19 cellular contexts compared by ENCODE assay signal in the genomic region with DNA sequence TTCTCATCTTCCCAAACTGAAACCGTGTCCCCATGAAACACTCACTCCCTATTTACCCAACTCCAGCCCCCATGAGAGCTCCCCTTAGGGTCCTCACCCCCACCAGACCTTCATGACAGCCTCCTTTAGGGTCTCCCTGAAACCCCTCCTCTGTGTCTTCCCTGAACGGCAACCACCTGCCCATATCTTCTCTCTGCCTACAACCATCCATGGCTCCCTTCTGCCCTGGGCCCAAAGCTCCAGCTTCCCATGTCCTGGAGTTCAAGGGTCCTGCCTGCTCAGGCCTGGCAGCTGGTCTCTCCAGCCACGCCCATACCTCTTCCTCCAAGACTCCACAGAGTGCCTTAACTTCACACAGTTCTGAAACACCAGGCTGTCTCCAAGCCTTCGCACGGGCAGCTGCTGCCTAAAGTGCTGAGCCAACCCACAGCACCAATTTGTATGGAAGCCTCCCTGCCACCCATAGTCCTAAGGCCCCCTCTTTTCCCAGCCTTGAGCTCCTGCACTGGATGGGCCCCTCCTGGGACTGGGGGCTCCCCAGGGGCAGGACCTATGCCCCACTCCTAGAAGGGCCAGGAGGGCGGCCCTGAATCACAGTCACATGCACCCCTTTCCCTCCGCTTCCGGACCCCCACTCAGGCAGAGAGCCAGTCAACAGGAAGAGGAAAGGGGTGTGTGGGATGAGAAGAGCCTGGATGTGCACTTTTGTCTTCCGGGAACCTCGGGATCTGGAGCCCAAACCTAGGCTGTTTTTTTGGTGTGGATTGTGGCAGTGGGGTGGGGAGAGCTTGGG. TPM values are rescaled to one million over a fixed set of nuclear protein-coding genes. Genes with fewer than 3 reads are reported as not detected.
DNase-seq lines count a peak whose midpoint lies in the region; ATAC-seq, FAIRE-seq and TF ChIP-seq lines count a peak whose summit lies in the region.
"Had no signal": no experiment of that assay in that cellular context is flagged by ENCODE, and none has a peak within 500 bp of the region (broad histone marks: within the 10 kb centered on the region; RNA-seq: fewer than 3 reads in every experiment).

No MANE protein-coding gene starts in this region.

- H3K27ac Mint-ChIP-seq in activated T-cell treated with anti-CD3 and anti-CD28 coated beads, Interleukin-2, amount 50 U/mL, for 72 hours: peak overlapping the region; percentile 53
- H3K27ac Mint-ChIP-seq in activated T-cell treated with anti-CD3 and anti-CD28 coated beads, Interleukin-2, amount 50 U/mL, for 24 hours: no peak overlapping the region
- H3K27ac Mint-ChIP-seq in activated CD4-positive, alpha-beta memory T cell treated with anti-CD3 and anti-CD28 coated beads for 36 hours: peak overlapping the region; percentile 42
- peak overlapping the region; percentile 10 to 84 for H3K27ac Mint-ChIP-seq in stimulated activated naive CD8-positive, alpha-beta T cell treated with anti-CD3 and anti-CD28 coated beads, Interleukin-15, amount 100 ng/mL, for 72 hours

- in situ Hi-C loops in HepG2 (cut with HindIII; ENCODE audit: extremely low pct_ligation_motif_present, low pct_unique_long_range_greater_than_20kb): no loop called here

- H3K27ac ChIP-seq in HepG2 (ENCODE audit: extremely low read length, insufficient read depth, low read length): no peak overlapping the region
- H3K27ac ChIP-seq: ovary had no signal

- H3K4me3 ChIP-seq in HepG2 (replicated peaks in 1 of 3; ENCODE audit: insufficient read depth in 1 of 3, low read depth in 2 of 3, low read length in 3 of 3): no peak overlapping the region
- H3K4me3 ChIP-seq: lung, ovary had no signal

- DNase-seq in activated T-cell treated with anti-CD3 and anti-CD28 coated beads, Interleukin-2, amount 50 U/mL, for 72 hours: no peak
- no peak for DNase-seq in activated T-cell treated with anti-CD3 and anti-CD28 coated beads, Interleukin-2, amount 50 U/mL, for 24 hours
- DNase-seq in activated CD4-positive, alpha-beta memory T cell treated with anti-CD3 and anti-CD28 coated beads for 36 hours: no peak
- DNase-seq in HepG2 (ENCODE audit: low spot score): no peak
- no peak for DNase-seq in stimulated activated naive CD8-positive, alpha-beta T cell treated with anti-CD3 and anti-CD28 coated beads, Interleukin-15, amount 100 ng/mL, for 72 hours
- DNase-seq in stimulated activated CD4-positive, alpha-beta T cell treated with anti-CD3 and anti-CD28 coated beads, Interleukin-12 subunit alpha, Interleukin-12 subunit beta, amount 100 ng/mL, for 4 hours: no peak
- DNase-seq: anterior cingulate cortex; DMS53; IMR-90; NCI-H1436 treated with DMSO at 0.1 percent for 48 hours; NCI-H510A treated with DMSO at 0.1 percent for 48 hours; ovary; stimulated activated CD4-positive, alpha-beta T cell treated with anti-CD3 and anti-CD28 coated beads, Interleukin-15, amount 100 ng/mL, for 24 hours had no signal

- H3K9ac ChIP-seq in HepG2 (ENCODE audit: insufficient read depth, low read depth, low read length): no peak overlapping the region

- no peaks in the 10 kb centered on the region for H3K9me3 ChIP-seq in HepG2 (ENCODE audit: low read length)
- H3K9me3 ChIP-seq: ovary had no signal

- TF ChIP-seq EP300 in HepG2 (IDR thresholded peaks at IDR 0.05; ENCODE audit: low read depth in 2 of 2, low read length in 2 of 2): no peak
- TF ChIP-seq EP300 in HepG2 (CRISPR knock-in tag; IDR thresholded peaks at IDR 0.05; ENCODE audit: borderline replicate concordance): no peak

- TF ChIP-seq CTCF in HepG2 (CRISPR knock-in tag; IDR thresholded peaks at IDR 0.05): no peak

- POLR2A ChIA-PET in activated CD4-positive, alpha-beta memory T cell treated with anti-CD3 and anti-CD28 coated beads for 36 hours (lab: Charles Lee): no interaction called here
- POLR2A ChIA-PET in HepG2 (lab: Yijun Ruan, JAX): no interaction called here

- CTCF ChIA-PET in activated CD4-positive, alpha-beta memory T cell treated with anti-CD3 and anti-CD28 coated beads for 36 hours (lab: Charles Lee): interaction anchor here (2.4 kb wide), 1 partner anchor 26 kb away, joined by 18 read pairs; a partner anchor contains a TSS
- CTCF ChIA-PET in HepG2 (lab: Yijun Ruan, JAX; ENCODE audit: low intra/inter-chr PET ratio, low total read pairs): no interaction called here

- no peak overlapping the region for H2AFZ ChIP-seq in HepG2 (ENCODE audit: low read length)

- intact Hi-C loops in activated CD4-positive, alpha-beta memory T cell treated with anti-CD3 and anti-CD28 coated beads for 36 hours (cut with micrococcal nuclease): loop anchor here (5.0 kb wide), 1 partner anchor 45 kb away; no protein-coding TSS in a partner anchor
- intact Hi-C loops in HepG2 (cut with micrococcal nuclease; ENCODE audit: unreplicated experiment): no loop called here

- peak overlapping the region; percentile 53 to 74 for H3K4me3 Mint-ChIP-seq in activated T-cell treated with anti-CD3 and anti-CD28 coated beads, Interleukin-2, amount 50 U/mL, for 72 hours
- H3K4me3 Mint-ChIP-seq in activated T-cell treated with anti-CD3 and anti-CD28 coated beads, Interleukin-2, amount 50 U/mL, for 24 hours: no peak overlapping the region
- H3K4me3 Mint-ChIP-seq in activated CD4-positive, alpha-beta memory T cell treated with anti-CD3 and anti-CD28 coated beads for 36 hours: peak overlapping the region; percentile 10
- peak overlapping the region; percentile 1 to 57 for H3K4me3 Mint-ChIP-seq in stimulated activated naive CD8-positive, alpha-beta T cell treated with anti-CD3 and anti-CD28 coated beads, Interleukin-15, amount 100 ng/mL, for 72 hours

- no peak for TF ChIP-seq POLR2A in HepG2 (IDR thresholded peaks at IDR 0.05; ENCODE audit: insufficient read depth in 1 of 2, low read depth in 2 of 2, low read length in 2 of 2)

- TF ChIP-seq RAD21 in HepG2 (CRISPR knock-in tag; IDR thresholded peaks at IDR 0.05): no peak

- no peaks in the 10 kb centered on the region for H3K79me2 ChIP-seq in HepG2 (ENCODE audit: insufficient read depth, low read length)

- H3K9me3 Mint-ChIP-seq in activated T-cell treated with anti-CD3 and anti-CD28 coated beads, Interleukin-2, amount 50 U/mL, for 72 hours: no peaks in the 10 kb centered on the region
- no peaks in the 10 kb centered on the region for H3K9me3 Mint-ChIP-seq in activated T-cell treated with anti-CD3 and anti-CD28 coated beads, Interleukin-2, amount 50 U/mL, for 24 hours
- no peaks in the 10 kb centered on the region for H3K9me3 Mint-ChIP-seq in activated CD4-positive, alpha-beta memory T cell treated with anti-CD3 and anti-CD28 coated beads for 36 hours
- no peaks in the 10 kb centered on the region for H3K9me3 Mint-ChIP-seq in stimulated activated naive CD8-positive, alpha-beta T cell treated with anti-CD3 and anti-CD28 coated beads, Interleukin-15, amount 100 ng/mL, for 72 hours

- H3K4me1 ChIP-seq in HepG2 (ENCODE audit: insufficient read depth, low read length): peaks cover 9% of the 10 kb centered on the region

- no peak overlapping the region for H3K4me2 ChIP-seq in HepG2 (ENCODE audit: low read depth, low read length)

- H3K27me3 Mint-ChIP-seq in activated T-cell treated with anti-CD3 and anti-CD28 coated beads, Interleukin-2, amount 50 U/mL, for 72 hours (ENCODE audit: low read depth): peaks cover 10% of the 10 kb centered on the region
- H3K27me3 Mint-ChIP-seq in activated T-cell treated with anti-CD3 and anti-CD28 coated beads, Interleukin-2, amount 50 U/mL, for 24 hours: peaks cover 3% of the 10 kb centered on the region
- peaks cover 3% of the 10 kb centered on the region for H3K27me3 Mint-ChIP-seq in activated CD4-positive, alpha-beta memory T cell treated with anti-CD3 and anti-CD28 coated beads for 36 hours
- peaks cover 10% of the 10 kb centered on the region for H3K27me3 Mint-ChIP-seq in stimulated activated naive CD8-positive, alpha-beta T cell treated with anti-CD3 and anti-CD28 coated beads, Interleukin-15, amount 100 ng/mL, for 72 hours

- no TSS peak for BruUV-seq in HepG2 (replicated peaks; lab: Mats Ljungman, UMichigan)

- no peak for ATAC-seq in activated T-cell treated with anti-CD3 and anti-CD28 coated beads, Interleukin-2, amount 50 U/mL, for 72 hours (replicated peaks in 1 of 2)
- ATAC-seq in HepG2 (no peak), HG02759 (IDR thresholded peaks at IDR 0.05; ENCODE audit: unreplicated experiment) (no peak), HG02623 (IDR thresholded peaks at IDR 0.05; ENCODE audit: unreplicated experiment) (no peak)
- no peak for ATAC-seq in stimulated activated naive CD8-positive, alpha-beta T cell treated with anti-CD3 and anti-CD28 coated beads, Interleukin-15, amount 100 ng/mL, for 72 hours
- ATAC-seq: Panc1 had no signal

- 36% methylated on average over 10 of the region's 10 CpGs for WGBS in HepG2 (ENCODE audit: low lambda C conversion rate)

- H3K36me3 Mint-ChIP-seq in activated T-cell treated with anti-CD3 and anti-CD28 coated beads, Interleukin-2, amount 50 U/mL, for 72 hours (ENCODE audit: insufficient read depth in 2 of 2): no peaks in the 10 kb centered on the region
- no peaks in the 10 kb centered on the region for H3K36me3 Mint-ChIP-seq in activated T-cell treated with anti-CD3 and anti-CD28 coated beads, Interleukin-2, amount 50 U/mL, for 24 hours (ENCODE audit: low read depth)
- no peaks in the 10 kb centered on the region for H3K36me3 Mint-ChIP-seq in activated CD4-positive, alpha-beta memory T cell treated with anti-CD3 and anti-CD28 coated beads for 36 hours

- H3K27me3 ChIP-seq in HepG2 (ENCODE audit: control insufficient read depth in 1 of 2, insufficient read depth in 2 of 2, low read length in 2 of 2): peaks cover 0 to 14% of the 10 kb centered on the region in 2 experiments; a peak in 3 of 5 replicates
- H3K27me3 ChIP-seq: ovary had no signal

- FAIRE-seq in HepG2 (lab: Jason Lieb, UNC): no peak

- H3K4me1 Mint-ChIP-seq in activated T-cell treated with anti-CD3 and anti-CD28 coated beads, Interleukin-2, amount 50 U/mL, for 72 hours (ENCODE audit: low read depth): peaks cover 39% of the 10 kb centered on the region
- peaks cover 40% of the 10 kb centered on the region for H3K4me1 Mint-ChIP-seq in activated T-cell treated with anti-CD3 and anti-CD28 coated beads, Interleukin-2, amount 50 U/mL, for 24 hours (ENCODE audit: low read depth)
- H3K4me1 Mint-ChIP-seq in activated CD4-positive, alpha-beta memory T cell treated with anti-CD3 and anti-CD28 coated beads for 36 hours (ENCODE audit: low read depth): peaks cover 30% of the 10 kb centered on the region
- H3K4me1 Mint-ChIP-seq in stimulated activated naive CD8-positive, alpha-beta T cell treated with anti-CD3 and anti-CD28 coated beads, Interleukin-15, amount 100 ng/mL, for 72 hours: peaks cover 75% of the 10 kb centered on the region

- no peaks in the 10 kb centered on the region for H3K36me3 ChIP-seq in HepG2 (replicated peaks in 1 of 2; ENCODE audit: control insufficient read depth in 1 of 2, insufficient read depth in 2 of 2, low read length in 2 of 2)
- H3K36me3 ChIP-seq: ovary had no signal

- no peaks in the 10 kb centered on the region for H4K20me1 ChIP-seq in HepG2 (ENCODE audit: insufficient read depth, low read length)

RNA-seq across cellular contexts. Expression of a gene that starts 4.9 kb away (rescaled TPM):
- total RNA-seq in activated T-cell treated with anti-CD3 and anti-CD28 coated beads, Interleukin-2, amount 50 U/mL, for 72 hours: 1 to 10 TPM; 2.3 to 7.7 TPM
- total RNA-seq in activated CD4-positive, alpha-beta memory T cell treated with anti-CD3 and anti-CD28 coated beads for 36 hours: 1 to 10 TPM; 3.5 to 4.1 TPM
- not detected in 2 replicates for total RNA-seq in HepG2 (2016; rRNA removed; fragmentation: Illumina TruSeq; extraction: Trizol)
- total RNA-seq in HepG2 (2016; cell fraction: cytosol; rRNA removed; fragmentation: Illumina TruSeq; extraction: Trizol; ENCODE audit: low read depth): not detected in 2 replicates
- total RNA-seq in HepG2 (2016; cell fraction: insoluble cytoplasmic fraction; rRNA removed; fragmentation: Illumina TruSeq; extraction: Trizol): not detected in 2 replicates
- total RNA-seq in HepG2 (2016; cell fraction: membrane; rRNA removed; fragmentation: Illumina TruSeq; extraction: Trizol): not detected in 2 replicates
- total RNA-seq in HepG2 (2016; cell fraction: nucleus; rRNA removed; fragmentation: Illumina TruSeq; extraction: Trizol): not detected in 2 replicates
- polyA plus RNA-seq in HepG2 (2011; rRNA removed): not detected in 2 replicates
- 0.03 TPM in 1 of 2 replicates, not detected in the other for polyA plus RNA-seq in HepG2 (2011; cell fraction: cytosol; rRNA removed)
- polyA plus RNA-seq in HepG2 (2011; cell fraction: nucleus; rRNA removed): 0.09 TPM in 1 of 2 replicates, not detected in the other
- not detected in 2 replicates for polyA plus RNA-seq in HepG2 (2012)
- polyA plus RNA-seq in HepG2 (2016; cell fraction: cytosol; fragmentation: Illumina TruSeq; extraction: Trizol; ENCODE audit: low read depth): not detected in 2 replicates
- not detected in 2 replicates for polyA plus RNA-seq in HepG2 (2016; cell fraction: insoluble cytoplasmic fraction; fragmentation: Illumina TruSeq; extraction: Trizol; ENCODE audit: low read depth)
- not detected in 2 replicates for polyA plus RNA-seq in HepG2 (2016; cell fraction: membrane; fragmentation: Illumina TruSeq; extraction: Trizol; ENCODE audit: low read depth)
- not detected in 2 replicates for polyA plus RNA-seq in HepG2 (2016; cell fraction: nucleus; fragmentation: Illumina TruSeq; extraction: Trizol; ENCODE audit: insufficient read depth, low read depth)
- polyA minus RNA-seq in HepG2 (2011; rRNA and poly(A)+ RNA removed; ENCODE audit: low replicate concordance): 0.14 TPM in 1 of 2 replicates, not detected in the other
- polyA minus RNA-seq in HepG2 (2011; cell fraction: cytosol; rRNA and poly(A)+ RNA removed): not detected in 2 replicates
- polyA minus RNA-seq in HepG2 (2011; cell fraction: nucleus; rRNA and poly(A)+ RNA removed): not detected in 2 replicates
- total RNA-seq: IMR-90, ureter had no signal
- polyA plus RNA-seq: AG04450, IMR-90 had no signal

RNA-seq across cellular contexts. Expression of a gene that starts 25.1 kb away (rescaled TPM):
- total RNA-seq in activated T-cell treated with anti-CD3 and anti-CD28 coated beads, Interleukin-2, amount 50 U/mL, for 72 hours: not detected
- total RNA-seq in activated CD4-positive, alpha-beta memory T cell treated with anti-CD3 and anti-CD28 coated beads for 36 hours: not detected
- not detected in 2 replicates for total RNA-seq in HepG2 (2016; rRNA removed; fragmentation: Illumina TruSeq; extraction: Trizol)
- not detected in 2 replicates for total RNA-seq in HepG2 (2016; cell fraction: cytosol; rRNA removed; fragmentation: Illumina TruSeq; extraction: Trizol; ENCODE audit: low read depth)
- not detected in 2 replicates for total RNA-seq in HepG2 (2016; cell fraction: insoluble cytoplasmic fraction; rRNA removed; fragmentation: Illumina TruSeq; extraction: Trizol)
- total RNA-seq in HepG2 (2016; cell fraction: membrane; rRNA removed; fragmentation: Illumina TruSeq; extraction: Trizol): not detected in 2 replicates
- not detected in 2 replicates for total RNA-seq in HepG2 (2016; cell fraction: nucleus; rRNA removed; fragmentation: Illumina TruSeq; extraction: Trizol)
- polyA plus RNA-seq in HepG2 (2011; rRNA removed): not detected in 2 replicates
- polyA plus RNA-seq in HepG2 (2011; cell fraction: cytosol; rRNA removed): not detected in 2 replicates
- polyA plus RNA-seq in HepG2 (2011; cell fraction: nucleus; rRNA removed): not detected in 2 replicates
- not detected in 2 replicates for polyA plus RNA-seq in HepG2 (2012)
- not detected in 2 replicates for polyA plus RNA-seq in HepG2 (2016; cell fraction: cytosol; fragmentation: Illumina TruSeq; extraction: Trizol; ENCODE audit: low read depth)
- not detected in 2 replicates for polyA plus RNA-seq in HepG2 (2016; cell fraction: insoluble cytoplasmic fraction; fragmentation: Illumina TruSeq; extraction: Trizol; ENCODE audit: low read depth)
- not detected in 2 replicates for polyA plus RNA-seq in HepG2 (2016; cell fraction: membrane; fragmentation: Illumina TruSeq; extraction: Trizol; ENCODE audit: low read depth)
- polyA plus RNA-seq in HepG2 (2016; cell fraction: nucleus; fragmentation: Illumina TruSeq; extraction: Trizol; ENCODE audit: insufficient read depth, low read depth): not detected in 2 replicates
- polyA minus RNA-seq in HepG2 (2011; rRNA and poly(A)+ RNA removed; ENCODE audit: low replicate concordance): not detected in 2 replicates
- not detected in 2 replicates for polyA minus RNA-seq in HepG2 (2011; cell fraction: cytosol; rRNA and poly(A)+ RNA removed)
- polyA minus RNA-seq in HepG2 (2011; cell fraction: nucleus; rRNA and poly(A)+ RNA removed): not detected in 2 replicates
- total RNA-seq: IMR-90 had no signal
- polyA plus RNA-seq: AG04450, IMR-90 had no signal

RNA-seq across cellular contexts. Expression of a gene that starts 26.2 kb away (rescaled TPM):
- total RNA-seq in activated T-cell treated with anti-CD3 and anti-CD28 coated beads, Interleukin-2, amount 50 U/mL, for 72 hours: 10 to 100 TPM; 73.0 to 78.2 TPM
- total RNA-seq in activated CD4-positive, alpha-beta memory T cell treated with anti-CD3 and anti-CD28 coated beads for 36 hours: 10 to 100 TPM; 77.5 to 88.2 TPM
- total RNA-seq in HepG2 (2016; rRNA removed; fragmentation: Illumina TruSeq; extraction: Trizol): 74.8 and 78.7 TPM in 2 replicates
- 73.7 and 88.2 TPM in 2 replicates for total RNA-seq in HepG2 (2016; cell fraction: cytosol; rRNA removed; fragmentation: Illumina TruSeq; extraction: Trizol; ENCODE audit: low read depth)
- 85.8 and 87.4 TPM in 2 replicates for total RNA-seq in HepG2 (2016; cell fraction: insoluble cytoplasmic fraction; rRNA removed; fragmentation: Illumina TruSeq; extraction: Trizol)
- total RNA-seq in HepG2 (2016; cell fraction: membrane; rRNA removed; fragmentation: Illumina TruSeq; extraction: Trizol): 66.2 and 93.1 TPM in 2 replicates
- 38.3 and 41.5 TPM in 2 replicates for total RNA-seq in HepG2 (2016; cell fraction: nucleus; rRNA removed; fragmentation: Illumina TruSeq; extraction: Trizol)
- polyA plus RNA-seq in HepG2 (2011; rRNA removed): 38.5 and 53.6 TPM in 2 replicates
- 23.1 and 50.4 TPM in 2 replicates for polyA plus RNA-seq in HepG2 (2011; cell fraction: cytosol; rRNA removed)
- 17.6 and 18.8 TPM in 2 replicates for polyA plus RNA-seq in HepG2 (2011; cell fraction: nucleus; rRNA removed)
- polyA plus RNA-seq in HepG2 (2012): 25.3 and 48.3 TPM in 2 replicates
- 68.2 and 80.1 TPM in 2 replicates for polyA plus RNA-seq in HepG2 (2016; cell fraction: cytosol; fragmentation: Illumina TruSeq; extraction: Trizol; ENCODE audit: low read depth)
- 78.0 and 80.4 TPM in 2 replicates for polyA plus RNA-seq in HepG2 (2016; cell fraction: insoluble cytoplasmic fraction; fragmentation: Illumina TruSeq; extraction: Trizol; ENCODE audit: low read depth)
- polyA plus RNA-seq in HepG2 (2016; cell fraction: membrane; fragmentation: Illumina TruSeq; extraction: Trizol; ENCODE audit: low read depth): 55.0 and 69.6 TPM in 2 replicates
- 68.2 and 71.7 TPM in 2 replicates for polyA plus RNA-seq in HepG2 (2016; cell fraction: nucleus; fragmentation: Illumina TruSeq; extraction: Trizol; ENCODE audit: insufficient read depth, low read depth)
- 46.6 and 82.5 TPM in 2 replicates for polyA minus RNA-seq in HepG2 (2011; rRNA and poly(A)+ RNA removed; ENCODE audit: low replicate concordance)
- 36.2 and 41.8 TPM in 2 replicates for polyA minus RNA-seq in HepG2 (2011; cell fraction: cytosol; rRNA and poly(A)+ RNA removed)
- 1.1 and 1.3 TPM in 2 replicates for polyA minus RNA-seq in HepG2 (2011; cell fraction: nucleus; rRNA and poly(A)+ RNA removed)

RNA-seq across cellular contexts. Expression of a gene that starts 30.0 kb away (rescaled TPM):
- total RNA-seq in activated T-cell treated with anti-CD3 and anti-CD28 coated beads, Interleukin-2, amount 50 U/mL, for 72 hours: not detected
- total RNA-seq in activated CD4-positive, alpha-beta memory T cell treated with anti-CD3 and anti-CD28 coated beads for 36 hours: not detected
- not detected in 2 replicates for total RNA-seq in HepG2 (2016; rRNA removed; fragmentation: Illumina TruSeq; extraction: Trizol)
- total RNA-seq in HepG2 (2016; cell fraction: cytosol; rRNA removed; fragmentation: Illumina TruSeq; extraction: Trizol; ENCODE audit: low read depth): not detected in 2 replicates
- not detected in 2 replicates for total RNA-seq in HepG2 (2016; cell fraction: insoluble cytoplasmic fraction; rRNA removed; fragmentation: Illumina TruSeq; extraction: Trizol)
- total RNA-seq in HepG2 (2016; cell fraction: membrane; rRNA removed; fragmentation: Illumina TruSeq; extraction: Trizol): not detected in 2 replicates
- not detected in 2 replicates for total RNA-seq in HepG2 (2016; cell fraction: nucleus; rRNA removed; fragmentation: Illumina TruSeq; extraction: Trizol)
- polyA plus RNA-seq in HepG2 (2011; rRNA removed): not detected in 2 replicates
- polyA plus RNA-seq in HepG2 (2011; cell fraction: cytosol; rRNA removed): 0.04 TPM in 1 of 2 replicates, not detected in the other
- not detected in 2 replicates for polyA plus RNA-seq in HepG2 (2011; cell fraction: nucleus; rRNA removed)
- not detected in 2 replicates for polyA plus RNA-seq in HepG2 (2012)
- polyA plus RNA-seq in HepG2 (2016; cell fraction: cytosol; fragmentation: Illumina TruSeq; extraction: Trizol; ENCODE audit: low read depth): not detected in 2 replicates
- polyA plus RNA-seq in HepG2 (2016; cell fraction: insoluble cytoplasmic fraction; fragmentation: Illumina TruSeq; extraction: Trizol; ENCODE audit: low read depth): not detected in 2 replicates
- not detected in 2 replicates for polyA plus RNA-seq in HepG2 (2016; cell fraction: membrane; fragmentation: Illumina TruSeq; extraction: Trizol; ENCODE audit: low read depth)
- polyA plus RNA-seq in HepG2 (2016; cell fraction: nucleus; fragmentation: Illumina TruSeq; extraction: Trizol; ENCODE audit: insufficient read depth, low read depth): not detected in 2 replicates
- polyA minus RNA-seq in HepG2 (2011; rRNA and poly(A)+ RNA removed; ENCODE audit: low replicate concordance): not detected in 2 replicates
- not detected in 2 replicates for polyA minus RNA-seq in HepG2 (2011; cell fraction: cytosol; rRNA and poly(A)+ RNA removed)
- polyA minus RNA-seq in HepG2 (2011; cell fraction: nucleus; rRNA and poly(A)+ RNA removed): not detected in 2 replicates
- total RNA-seq: IMR-90, ureter had no signal
- polyA plus RNA-seq: AG04450 had no signal

RNA-seq across cellular contexts. Expression of a gene that starts 38.0 kb away (rescaled TPM):
- total RNA-seq in activated T-cell treated with anti-CD3 and anti-CD28 coated beads, Interleukin-2, amount 50 U/mL, for 72 hours: not detected
- total RNA-seq in activated CD4-positive, alpha-beta memory T cell treated with anti-CD3 and anti-CD28 coated beads for 36 hours: not detected
- total RNA-seq in HepG2 (2016; rRNA removed; fragmentation: Illumina TruSeq; extraction: Trizol): not detected in 2 replicates
- not detected in 2 replicates for total RNA-seq in HepG2 (2016; cell fraction: cytosol; rRNA removed; fragmentation: Illumina TruSeq; extraction: Trizol; ENCODE audit: low read depth)
- total RNA-seq in HepG2 (2016; cell fraction: insoluble cytoplasmic fraction; rRNA removed; fragmentation: Illumina TruSeq; extraction: Trizol): not detected in 2 replicates
- not detected in 2 replicates for total RNA-seq in HepG2 (2016; cell fraction: membrane; rRNA removed; fragmentation: Illumina TruSeq; extraction: Trizol)
- not detected in 2 replicates for total RNA-seq in HepG2 (2016; cell fraction: nucleus; rRNA removed; fragmentation: Illumina TruSeq; extraction: Trizol)
- not detected in 2 replicates for polyA plus RNA-seq in HepG2 (2011; rRNA removed)
- polyA plus RNA-seq in HepG2 (2011; cell fraction: cytosol; rRNA removed): not detected in 2 replicates
- not detected in 2 replicates for polyA plus RNA-seq in HepG2 (2011; cell fraction: nucleus; rRNA removed)
- polyA plus RNA-seq in HepG2 (2012): not detected in 2 replicates
- polyA plus RNA-seq in HepG2 (2016; cell fraction: cytosol; fragmentation: Illumina TruSeq; extraction: Trizol; ENCODE audit: low read depth): not detected in 2 replicates
- not detected in 2 replicates for polyA plus RNA-seq in HepG2 (2016; cell fraction: insoluble cytoplasmic fraction; fragmentation: Illumina TruSeq; extraction: Trizol; ENCODE audit: low read depth)
- not detected in 2 replicates for polyA plus RNA-seq in HepG2 (2016; cell fraction: membrane; fragmentation: Illumina TruSeq; extraction: Trizol; ENCODE audit: low read depth)
- not detected in 2 replicates for polyA plus RNA-seq in HepG2 (2016; cell fraction: nucleus; fragmentation: Illumina TruSeq; extraction: Trizol; ENCODE audit: insufficient read depth, low read depth)
- not detected in 2 replicates for polyA minus RNA-seq in HepG2 (2011; rRNA and poly(A)+ RNA removed; ENCODE audit: low replicate concordance)
- not detected in 2 replicates for polyA minus RNA-seq in HepG2 (2011; cell fraction: cytosol; rRNA and poly(A)+ RNA removed)
- polyA minus RNA-seq in HepG2 (2011; cell fraction: nucleus; rRNA and poly(A)+ RNA removed): not detected in 2 replicates
- total RNA-seq: IMR-90, ureter had no signal
- polyA plus RNA-seq: AG04450, IMR-90 had no signal
